1 cellular context compared by ENCODE assay signal in the genomic region with DNA sequence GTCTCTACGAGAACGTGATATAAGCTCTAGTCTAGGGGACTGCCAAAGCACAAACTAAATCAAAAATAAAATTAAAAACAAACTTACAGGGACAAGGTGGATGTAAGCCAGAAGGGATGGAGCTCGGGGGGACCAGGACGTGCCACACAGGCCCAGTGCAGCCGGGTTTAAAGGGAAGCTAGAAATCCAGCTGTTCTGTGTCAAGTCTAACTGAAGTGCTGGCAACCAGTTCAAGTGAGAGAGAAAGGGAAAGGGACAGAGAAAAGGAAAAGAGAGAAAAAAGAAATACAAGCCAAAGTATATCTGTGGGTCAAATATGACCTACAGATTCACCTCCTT.
TF ChIP-seq lines count a peak whose summit lies in the region.

No MANE protein-coding gene starts in this region.

TF ChIP-seq in GM12878, 131 proteins besides CTCF, POLR2A, EP300 and RAD21:
- TF ChIP-seq, protein P1, sequence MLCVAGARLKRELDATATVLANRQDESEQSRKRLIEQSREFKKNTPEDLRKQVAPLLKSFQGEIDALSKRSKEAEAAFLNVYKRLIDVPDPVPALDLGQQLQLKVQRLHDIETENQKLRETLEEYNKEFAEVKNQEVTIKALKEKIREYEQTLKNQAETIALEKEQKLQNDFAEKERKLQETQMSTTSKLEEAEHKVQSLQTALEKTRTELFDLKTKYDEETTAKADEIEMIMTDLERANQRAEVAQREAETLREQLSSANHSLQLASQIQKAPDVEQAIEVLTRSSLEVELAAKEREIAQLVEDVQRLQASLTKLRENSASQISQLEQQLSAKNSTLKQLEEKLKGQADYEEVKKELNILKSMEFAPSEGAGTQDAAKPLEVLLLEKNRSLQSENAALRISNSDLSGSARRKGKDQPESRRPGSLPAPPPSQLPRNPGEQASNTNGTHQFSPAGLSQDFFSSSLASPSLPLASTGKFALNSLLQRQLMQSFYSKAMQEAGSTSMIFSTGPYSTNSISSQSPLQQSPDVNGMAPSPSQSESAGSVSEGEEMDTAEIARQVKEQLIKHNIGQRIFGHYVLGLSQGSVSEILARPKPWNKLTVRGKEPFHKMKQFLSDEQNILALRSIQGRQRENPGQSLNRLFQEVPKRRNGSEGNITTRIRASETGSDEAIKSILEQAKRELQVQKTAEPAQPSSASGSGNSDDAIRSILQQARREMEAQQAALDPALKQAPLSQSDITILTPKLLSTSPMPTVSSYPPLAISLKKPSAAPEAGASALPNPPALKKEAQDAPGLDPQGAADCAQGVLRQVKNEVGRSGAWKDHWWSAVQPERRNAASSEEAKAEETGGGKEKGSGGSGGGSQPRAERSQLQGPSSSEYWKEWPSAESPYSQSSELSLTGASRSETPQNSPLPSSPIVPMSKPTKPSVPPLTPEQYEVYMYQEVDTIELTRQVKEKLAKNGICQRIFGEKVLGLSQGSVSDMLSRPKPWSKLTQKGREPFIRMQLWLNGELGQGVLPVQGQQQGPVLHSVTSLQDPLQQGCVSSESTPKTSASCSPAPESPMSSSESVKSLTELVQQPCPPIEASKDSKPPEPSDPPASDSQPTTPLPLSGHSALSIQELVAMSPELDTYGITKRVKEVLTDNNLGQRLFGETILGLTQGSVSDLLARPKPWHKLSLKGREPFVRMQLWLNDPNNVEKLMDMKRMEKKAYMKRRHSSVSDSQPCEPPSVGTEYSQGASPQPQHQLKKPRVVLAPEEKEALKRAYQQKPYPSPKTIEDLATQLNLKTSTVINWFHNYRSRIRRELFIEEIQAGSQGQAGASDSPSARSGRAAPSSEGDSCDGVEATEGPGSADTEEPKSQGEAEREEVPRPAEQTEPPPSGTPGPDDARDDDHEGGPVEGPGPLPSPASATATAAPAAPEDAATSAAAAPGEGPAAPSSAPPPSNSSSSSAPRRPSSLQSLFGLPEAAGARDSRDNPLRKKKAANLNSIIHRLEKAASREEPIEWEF (IDR thresholded peaks at IDR 0.05; ENCODE audit: insufficient replicate concordance, low read depth, low read length), result no peak
- no peak for TF ChIP-seq BACH1 (IDR thresholded peaks at IDR 0.05; ENCODE audit: borderline replicate concordance)
- TF ChIP-seq, protein P2, sequence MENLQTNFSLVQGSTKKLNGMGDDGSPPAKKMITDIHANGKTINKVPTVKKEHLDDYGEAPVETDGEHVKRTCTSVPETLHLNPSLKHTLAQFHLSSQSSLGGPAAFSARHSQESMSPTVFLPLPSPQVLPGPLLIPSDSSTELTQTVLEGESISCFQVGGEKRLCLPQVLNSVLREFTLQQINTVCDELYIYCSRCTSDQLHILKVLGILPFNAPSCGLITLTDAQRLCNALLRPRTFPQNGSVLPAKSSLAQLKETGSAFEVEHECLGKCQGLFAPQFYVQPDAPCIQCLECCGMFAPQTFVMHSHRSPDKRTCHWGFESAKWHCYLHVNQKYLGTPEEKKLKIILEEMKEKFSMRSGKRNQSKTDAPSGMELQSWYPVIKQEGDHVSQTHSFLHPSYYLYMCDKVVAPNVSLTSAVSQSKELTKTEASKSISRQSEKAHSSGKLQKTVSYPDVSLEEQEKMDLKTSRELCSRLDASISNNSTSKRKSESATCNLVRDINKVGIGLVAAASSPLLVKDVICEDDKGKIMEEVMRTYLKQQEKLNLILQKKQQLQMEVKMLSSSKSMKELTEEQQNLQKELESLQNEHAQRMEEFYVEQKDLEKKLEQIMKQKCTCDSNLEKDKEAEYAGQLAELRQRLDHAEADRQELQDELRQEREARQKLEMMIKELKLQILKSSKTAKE (IDR thresholded peaks at IDR 0.05; ENCODE audit: low read depth, poor library complexity, severe bottlenecking), result no peak
- no peak for TF ChIP-seq GATAD2B (conservative IDR thresholded peaks at IDR 0.05; ENCODE audit: low read depth)
- no peak for TF ChIP-seq DPF2 (IDR thresholded peaks at IDR 0.05)
- TF ChIP-seq ZNF217 (IDR thresholded peaks at IDR 0.05), result no peak
- no peak for TF ChIP-seq NRF1 (conservative IDR thresholded peaks at IDR 0.05; ENCODE audit: low read depth, low read length)
- TF ChIP-seq, protein P3, sequence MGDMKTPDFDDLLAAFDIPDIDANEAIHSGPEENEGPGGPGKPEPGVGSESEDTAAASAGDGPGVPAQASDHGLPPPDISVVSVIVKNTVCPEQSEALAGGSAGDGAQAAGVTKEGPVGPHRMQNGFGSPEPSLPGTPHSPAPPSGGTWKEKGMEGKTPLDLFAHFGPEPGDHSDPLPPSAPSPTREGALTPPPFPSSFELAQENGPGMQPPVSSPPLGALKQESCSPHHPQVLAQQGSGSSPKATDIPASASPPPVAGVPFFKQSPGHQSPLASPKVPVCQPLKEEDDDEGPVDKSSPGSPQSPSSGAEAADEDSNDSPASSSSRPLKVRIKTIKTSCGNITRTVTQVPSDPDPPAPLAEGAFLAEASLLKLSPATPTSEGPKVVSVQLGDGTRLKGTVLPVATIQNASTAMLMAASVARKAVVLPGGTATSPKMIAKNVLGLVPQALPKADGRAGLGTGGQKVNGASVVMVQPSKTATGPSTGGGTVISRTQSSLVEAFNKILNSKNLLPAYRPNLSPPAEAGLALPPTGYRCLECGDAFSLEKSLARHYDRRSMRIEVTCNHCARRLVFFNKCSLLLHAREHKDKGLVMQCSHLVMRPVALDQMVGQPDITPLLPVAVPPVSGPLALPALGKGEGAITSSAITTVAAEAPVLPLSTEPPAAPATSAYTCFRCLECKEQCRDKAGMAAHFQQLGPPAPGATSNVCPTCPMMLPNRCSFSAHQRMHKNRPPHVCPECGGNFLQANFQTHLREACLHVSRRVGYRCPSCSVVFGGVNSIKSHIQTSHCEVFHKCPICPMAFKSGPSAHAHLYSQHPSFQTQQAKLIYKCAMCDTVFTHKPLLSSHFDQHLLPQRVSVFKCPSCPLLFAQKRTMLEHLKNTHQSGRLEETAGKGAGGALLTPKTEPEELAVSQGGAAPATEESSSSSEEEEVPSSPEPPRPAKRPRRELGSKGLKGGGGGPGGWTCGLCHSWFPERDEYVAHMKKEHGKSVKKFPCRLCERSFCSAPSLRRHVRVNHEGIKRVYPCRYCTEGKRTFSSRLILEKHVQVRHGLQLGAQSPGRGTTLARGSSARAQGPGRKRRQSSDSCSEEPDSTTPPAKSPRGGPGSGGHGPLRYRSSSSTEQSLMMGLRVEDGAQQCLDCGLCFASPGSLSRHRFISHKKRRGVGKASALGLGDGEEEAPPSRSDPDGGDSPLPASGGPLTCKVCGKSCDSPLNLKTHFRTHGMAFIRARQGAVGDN (IDR thresholded peaks at IDR 0.05), result no peak
- TF ChIP-seq, protein P4, sequence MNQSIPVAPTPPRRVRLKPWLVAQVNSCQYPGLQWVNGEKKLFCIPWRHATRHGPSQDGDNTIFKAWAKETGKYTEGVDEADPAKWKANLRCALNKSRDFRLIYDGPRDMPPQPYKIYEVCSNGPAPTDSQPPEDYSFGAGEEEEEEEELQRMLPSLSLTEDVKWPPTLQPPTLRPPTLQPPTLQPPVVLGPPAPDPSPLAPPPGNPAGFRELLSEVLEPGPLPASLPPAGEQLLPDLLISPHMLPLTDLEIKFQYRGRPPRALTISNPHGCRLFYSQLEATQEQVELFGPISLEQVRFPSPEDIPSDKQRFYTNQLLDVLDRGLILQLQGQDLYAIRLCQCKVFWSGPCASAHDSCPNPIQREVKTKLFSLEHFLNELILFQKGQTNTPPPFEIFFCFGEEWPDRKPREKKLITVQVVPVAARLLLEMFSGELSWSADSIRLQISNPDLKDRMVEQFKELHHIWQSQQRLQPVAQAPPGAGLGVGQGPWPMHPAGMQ (IDR thresholded peaks at IDR 0.05; ENCODE audit: borderline replicate concordance), result no peak
- TF ChIP-seq FOS (IDR thresholded peaks at IDR 0.05; ENCODE audit: borderline replicate concordance, extremely low read depth, insufficient read length), result no peak
- TF ChIP-seq CREM (IDR thresholded peaks at IDR 0.05; ENCODE audit: low read depth), result no peak
- TF ChIP-seq ZNF274 (IDR thresholded peaks at IDR 0.05; ENCODE audit: insufficient read depth, insufficient read length), result no peak
- TF ChIP-seq, protein P5, sequence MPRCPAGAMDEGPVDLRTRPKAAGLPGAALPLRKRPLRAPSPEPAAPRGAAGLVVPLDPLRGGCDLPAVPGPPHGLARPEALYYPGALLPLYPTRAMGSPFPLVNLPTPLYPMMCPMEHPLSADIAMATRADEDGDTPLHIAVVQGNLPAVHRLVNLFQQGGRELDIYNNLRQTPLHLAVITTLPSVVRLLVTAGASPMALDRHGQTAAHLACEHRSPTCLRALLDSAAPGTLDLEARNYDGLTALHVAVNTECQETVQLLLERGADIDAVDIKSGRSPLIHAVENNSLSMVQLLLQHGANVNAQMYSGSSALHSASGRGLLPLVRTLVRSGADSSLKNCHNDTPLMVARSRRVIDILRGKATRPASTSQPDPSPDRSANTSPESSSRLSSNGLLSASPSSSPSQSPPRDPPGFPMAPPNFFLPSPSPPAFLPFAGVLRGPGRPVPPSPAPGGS (IDR thresholded peaks at IDR 0.05; ENCODE audit: borderline replicate concordance, insufficient read depth, low read depth, low read length, poor library complexity, severe bottlenecking), result no peak
- no peak for TF ChIP-seq HDAC2 (IDR thresholded peaks at IDR 0.05)
- TF ChIP-seq ATF7 (IDR thresholded peaks at IDR 0.05; ENCODE audit: low read depth), result no peak
